17 cellular contexts compared by ENCODE assay signal in the genomic region with DNA sequence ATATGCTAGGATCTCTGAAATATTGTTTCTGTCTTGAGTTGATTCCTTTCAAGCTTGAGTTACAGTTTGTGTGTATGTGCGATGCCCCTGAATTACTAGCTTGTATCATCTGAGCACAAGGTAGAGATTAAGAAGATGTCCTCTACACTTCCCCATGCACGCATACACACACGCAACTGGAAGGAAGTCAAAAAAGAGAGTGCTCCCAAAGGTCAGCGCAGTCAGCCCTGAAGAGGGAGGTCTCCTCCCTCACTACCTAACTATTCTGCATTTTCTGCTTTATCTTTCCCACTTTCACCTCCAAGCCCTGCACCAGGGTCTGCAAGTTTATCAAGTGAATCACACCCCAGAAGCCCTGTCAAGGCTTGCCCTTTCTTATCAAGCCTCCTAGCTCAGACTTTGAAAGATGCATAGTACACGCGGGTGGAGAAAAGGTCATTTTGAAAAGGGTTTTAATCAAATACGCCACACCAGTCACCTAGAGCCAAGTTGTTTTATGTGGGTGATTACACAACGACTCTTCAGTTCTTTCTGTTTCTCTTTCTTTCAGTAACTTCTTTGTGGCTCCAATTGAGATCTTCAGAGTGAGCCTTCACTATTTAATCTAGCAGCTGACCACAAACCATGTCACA.
DNase-seq lines count a peak whose midpoint lies in the region; ATAC-seq and TF ChIP-seq lines count a peak whose summit lies in the region.
"Had no signal": no experiment of that assay in that cellular context is flagged by ENCODE, and none has a peak within 500 bp of the region (broad histone marks: within the 10 kb centered on the region; RNA-seq: fewer than 3 reads in every experiment).

No MANE protein-coding gene starts in this region.

- H3K4me1 ChIP-seq in MM.1S (ENCODE audit: low read length), result no peaks in the 10 kb centered on the region
- H3K4me1 ChIP-seq: psoas muscle, upper lobe of right lung had no signal

- H3F3A ChIP-seq in MM.1S (ENCODE audit: insufficient read depth, low read length), result no peaks in the 10 kb centered on the region

- no peak overlapping the region for H3K27ac ChIP-seq in MM.1S (ENCODE audit: low read length)
- H3K27ac ChIP-seq: cardiac muscle cell, psoas muscle, upper lobe of right lung had no signal

- peaks cover 15% of the 10 kb centered on the region for H3K4me1 Mint-ChIP-seq in activated naive CD4-positive, alpha-beta T cell treated with anti-CD3 and anti-CD28 coated beads for 36 hours (ENCODE audit: low read depth)
- H3K4me1 Mint-ChIP-seq in T-cell, result peaks cover 16 to 17% (median 17%) of the 10 kb centered on the region in 3 donors
- peaks cover 19% of the 10 kb centered on the region for H3K4me1 Mint-ChIP-seq in stimulated activated naive CD8-positive, alpha-beta T cell treated with anti-CD3 and anti-CD28 coated beads, Interleukin-15, amount 100 ng/mL, for 72 hours

- DNase-seq in activated naive CD4-positive, alpha-beta T cell treated with anti-CD3 and anti-CD28 coated beads for 36 hours, result peak; percentile 4
- no peak for DNase-seq in activated naive CD4-positive, alpha-beta T cell (lab: John Stamatoyannopoulos, UW)
- DNase-seq in T-cell (no peak), fibroblast of villous mesenchyme (ENCODE audit: low read depth) (peak; percentile 23), MM.1S (no peak), AG08395 (ENCODE audit: low spot score) (no peak)
- no peak for DNase-seq in stimulated activated naive CD8-positive, alpha-beta T cell treated with anti-CD3 and anti-CD28 coated beads, Interleukin-15, amount 100 ng/mL, for 72 hours
- DNase-seq in stimulated activated CD4-positive, alpha-beta T cell treated with anti-CD3 and anti-CD28 coated beads, Interleukin-2, amount 100 ng/mL, for 24 hours, result no peak
- DNase-seq: AML-193; islet precursor cell; NCI-H187 treated with DMSO at 0.1 percent for 48 hours; NCI-H748 treated with DMSO at 0.1 percent for 48 hours; psoas muscle; Right ventricle myocardium superior; stimulated activated CD8-positive, alpha-beta memory T cell treated with anti-CD3 and anti-CD28 coated beads, Interleukin-4, amount 100 ng/mL, for 48 hours; upper lobe of right lung had no signal

- H4K20me1 ChIP-seq in MM.1S (ENCODE audit: insufficient read depth, low read length), result no peaks in the 10 kb centered on the region

- no peaks in the 10 kb centered on the region for H3K9me3 Mint-ChIP-seq in activated naive CD4-positive, alpha-beta T cell treated with anti-CD3 and anti-CD28 coated beads for 36 hours
- no peaks in the 10 kb centered on the region for H3K9me3 Mint-ChIP-seq in T-cell
- no peaks in the 10 kb centered on the region for H3K9me3 Mint-ChIP-seq in stimulated activated naive CD8-positive, alpha-beta T cell treated with anti-CD3 and anti-CD28 coated beads, Interleukin-15, amount 100 ng/mL, for 72 hours

- intact Hi-C loops in activated naive CD4-positive, alpha-beta T cell treated with anti-CD3 and anti-CD28 coated beads for 36 hours (cut with micrococcal nuclease), result loop anchor here (2.0 to 5.0 kb wide), 2 partner anchors 17 to 615 kb away; a partner anchor contains a TSS

- no peak overlapping the region for H3K4me2 ChIP-seq in MM.1S (ENCODE audit: low read depth, low read length)

- H3K9ac ChIP-seq in MM.1S (ENCODE audit: low read length), result no peak overlapping the region

- no peaks in the 10 kb centered on the region for H3K27me3 Mint-ChIP-seq in activated naive CD4-positive, alpha-beta T cell treated with anti-CD3 and anti-CD28 coated beads for 36 hours (ENCODE audit: low read depth)
- no peaks in the 10 kb centered on the region for H3K27me3 Mint-ChIP-seq in T-cell
- no peaks in the 10 kb centered on the region for H3K27me3 Mint-ChIP-seq in stimulated activated naive CD8-positive, alpha-beta T cell treated with anti-CD3 and anti-CD28 coated beads, Interleukin-15, amount 100 ng/mL, for 72 hours

- H3K36me3 Mint-ChIP-seq in activated naive CD4-positive, alpha-beta T cell treated with anti-CD3 and anti-CD28 coated beads for 36 hours (ENCODE audit: low read depth), result no peaks in the 10 kb centered on the region
- no peaks in the 10 kb centered on the region for H3K36me3 Mint-ChIP-seq in T-cell

- H2AFZ ChIP-seq in MM.1S (ENCODE audit: low read length), result no peak overlapping the region

- no peaks in the 10 kb centered on the region for H3K9me2 ChIP-seq in MM.1S (replicated peaks; ENCODE audit: insufficient read depth, low read length)

- H3K4me3 ChIP-seq in fibroblast of villous mesenchyme (ENCODE audit: low read depth, low read length) (no peak overlapping the region), MM.1S (ENCODE audit: low read length) (no peak overlapping the region)
- H3K4me3 ChIP-seq: cardiac muscle cell, psoas muscle, upper lobe of right lung had no signal

- H3K9me3 ChIP-seq in MM.1S (replicated peaks; ENCODE audit: insufficient read depth, low read length), result no peaks in the 10 kb centered on the region
- H3K9me3 ChIP-seq: psoas muscle, upper lobe of right lung had no signal

- POLR2A ChIA-PET in T-cell (lab: Charles Lee), result no interaction called here

- H3K27ac Mint-ChIP-seq in activated naive CD4-positive, alpha-beta T cell treated with anti-CD3 and anti-CD28 coated beads for 36 hours, result no peak overlapping the region
- H3K27ac Mint-ChIP-seq in T-cell, result peak overlapping the region; percentile 89 to 90
- peak overlapping the region in 1 of 2 donors; percentile 34 for H3K27ac Mint-ChIP-seq in stimulated activated naive CD8-positive, alpha-beta T cell treated with anti-CD3 and anti-CD28 coated beads, Interleukin-15, amount 100 ng/mL, for 72 hours

- no peaks in the 10 kb centered on the region for H3K36me3 ChIP-seq in MM.1S (replicated peaks; ENCODE audit: insufficient read depth, low read length)
- H3K36me3 ChIP-seq: cardiac muscle cell, upper lobe of right lung had no signal

- peak; percentile 56 to 67 (median 60) for ATAC-seq in T-cell (replicated peaks in 1 of 4)
- ATAC-seq in stimulated activated naive CD8-positive, alpha-beta T cell treated with anti-CD3 and anti-CD28 coated beads, Interleukin-15, amount 100 ng/mL, for 72 hours, result peak; percentile 78
- ATAC-seq: psoas muscle, upper lobe of right lung had no signal

- H3K27me3 ChIP-seq in MM.1S (replicated peaks; ENCODE audit: insufficient read depth, low read length), result no peaks in the 10 kb centered on the region
- H3K27me3 ChIP-seq: cardiac muscle cell, upper lobe of right lung had no signal

- TF ChIP-seq CTCF in fibroblast of villous mesenchyme (IDR thresholded peaks at IDR 0.05; ENCODE audit: insufficient read depth, low read depth, low read length), result no peak
- TF ChIP-seq CTCF in MM.1S (IDR thresholded peaks at IDR 0.05; ENCODE audit: low read length), result no peak

- CTCF ChIA-PET in activated naive CD4-positive, alpha-beta T cell treated with anti-CD3 and anti-CD28 coated beads for 36 hours (lab: Charles Lee), result interaction anchor here (0.5 to 3.4 kb wide), 6 partner anchors 11 to 292 kb away, joined by 3 to 15 read pairs (median 4); no protein-coding TSS in a partner anchor
- CTCF ChIA-PET in T-cell (lab: Charles Lee), result interaction anchor here in 1 of 2 donors (0.7 kb wide), 2 partner anchors 117 to 1357 kb away, joined by 4 to 5 read pairs; no protein-coding TSS in a partner anchor

- H3K79me2 ChIP-seq in MM.1S (ENCODE audit: low read length), result no peaks in the 10 kb centered on the region

- no peak overlapping the region for H3K4me3 Mint-ChIP-seq in activated naive CD4-positive, alpha-beta T cell treated with anti-CD3 and anti-CD28 coated beads for 36 hours
- H3K4me3 Mint-ChIP-seq in T-cell, result peak overlapping the region; percentile 29 to 58 (median 54)
- H3K4me3 Mint-ChIP-seq in stimulated activated naive CD8-positive, alpha-beta T cell treated with anti-CD3 and anti-CD28 coated beads, Interleukin-15, amount 100 ng/mL, for 72 hours, result peak overlapping the region; percentile 44 to 54

Comparison
In these comparisons a context has a peak if more than half of its experiments do, and no peak if none do; other contexts are left out.
1. DNase-seq: peak in activated naive CD4-positive, alpha-beta T cell treated with anti-CD3 and anti-CD28 coated beads for 36 hours (single experiment) and fibroblast of villous mesenchyme (single experiment); none in activated naive CD4-positive, alpha-beta T cell (0 of 4), T-cell (0 of 34), stimulated activated naive CD8-positive, alpha-beta T cell treated with anti-CD3 and anti-CD28 coated beads, Interleukin-15, amount 100 ng/mL, for 72 hours (0 of 2), MM.1S (single experiment), AG08395 (single experiment) and stimulated activated CD4-positive, alpha-beta T cell treated with anti-CD3 and anti-CD28 coated beads, Interleukin-2, amount 100 ng/mL, for 24 hours (0 of 2).